16 cellular contexts compared by ENCODE assay signal in genomic region chr13:100544866-100545683, GRCh38. TPM values are rescaled to one million over a fixed set of nuclear protein-coding genes. Genes with fewer than 3 reads are reported as not detected.
A peak's percentile ranks its signal among the peaks of the same experiment; 100 is the strongest.
DNase-seq lines count a peak whose midpoint lies in the region; ATAC-seq and TF ChIP-seq lines count a peak whose summit lies in the region.
"Had no signal": no experiment of that assay in that cellular context is flagged by ENCODE, and none has a peak within 500 bp of the region (broad histone marks: within the 10 kb centered on the region; RNA-seq: fewer than 3 reads in every experiment).

No MANE protein-coding gene starts in this region.

- no peaks in the 10 kb centered on the region for H3K9me3 ChIP-seq in mammary epithelial cell (replicated peaks; ENCODE audit: insufficient read depth, low read length)
- H3K9me3 ChIP-seq in prostate gland, result no peaks in the 10 kb centered on the region
- no peaks in the 10 kb centered on the region for H3K9me3 ChIP-seq in spleen

- no peaks in the 10 kb centered on the region for H3K27me3 ChIP-seq in mammary epithelial cell (ENCODE audit: insufficient read depth, low read length)
- H3K27me3 ChIP-seq in prostate gland (replicated peaks; ENCODE audit: insufficient read depth), result no peaks in the 10 kb centered on the region
- H3K27me3 ChIP-seq in spleen (replicated peaks in 1 of 7), result no peaks in the 10 kb centered on the region

- no peak for TF ChIP-seq CTCF in mammary epithelial cell (conservative IDR thresholded peaks at IDR 0.05 in 1 of 2, IDR thresholded peaks at IDR 0.05 in 1 of 2; ENCODE audit: extremely low read depth in 1 of 2, insufficient read depth in 1 of 2, low read depth in 1 of 2, low read length in 2 of 2)
- peak in 1 of 4 experiments; percentile 12 for TF ChIP-seq CTCF in prostate gland (IDR thresholded peaks at IDR 0.05)
- TF ChIP-seq CTCF in spleen (IDR thresholded peaks at IDR 0.05 in 8 of 11, conservative IDR thresholded peaks at IDR 0.05 in 3 of 11), result no peak
- no peak for TF ChIP-seq CTCF in glutamatergic neuron (IDR thresholded peaks at IDR 0.05; ENCODE audit: partially characterized antibody, unreplicated experiment)

- no peaks in the 10 kb centered on the region for H3K27me3 Mint-ChIP-seq in glutamatergic neuron (ENCODE audit: unreplicated experiment)

- CTCF ChIA-PET in mammary epithelial cell (lab: Charles Lee; ENCODE audit: low non-redundant PET), result no interaction called here

- no peaks in the 10 kb centered on the region for H3K36me3 ChIP-seq in mammary epithelial cell (ENCODE audit: insufficient read depth, low read length)
- no peaks in the 10 kb centered on the region for H3K36me3 ChIP-seq in prostate gland
- no peaks in the 10 kb centered on the region for H3K36me3 ChIP-seq in spleen

- ATAC-seq in GM21381 (IDR thresholded peaks at IDR 0.05; ENCODE audit: unreplicated experiment), result no peak
- ATAC-seq: activated naive CD4-positive, alpha-beta T cell treated with anti-CD3 and anti-CD28 coated beads, Interleukin-2, amount 50 U/mL, for 72 hours; GM23338 had no signal

- BruUV-seq in mammary epithelial cell (replicated peaks; lab: Mats Ljungman, UMichigan), result no TSS peak

- H3K4me3 Mint-ChIP-seq in glutamatergic neuron (ENCODE audit: unreplicated experiment), result no peak overlapping the region
- H3K4me3 Mint-ChIP-seq: GM23338 had no signal

- H3K4me2 ChIP-seq in mammary epithelial cell (ENCODE audit: insufficient read depth, low read depth, low read length), result no peak overlapping the region
- H3K4me2 ChIP-seq: GM23338 had no signal

- in situ Hi-C loops in mammary epithelial cell (cut with MboI; ENCODE audit: low sequenced_read_pairs in 2 of 2), result no loop called here

- H3K27ac ChIP-seq in mammary epithelial cell (ENCODE audit: insufficient read depth, low read depth, low read length) (no peak overlapping the region), prostate gland (peak overlapping the region; percentile 35 to 61), spleen (peak overlapping the region in 3 of 8 donors; percentile 7 to 63 (median 51))
- H3K27ac ChIP-seq: parathyroid adenoma had no signal

- H2AFZ ChIP-seq in mammary epithelial cell (ENCODE audit: low read depth, low read length), result no peak overlapping the region
- H2AFZ ChIP-seq: GM23338, parathyroid adenoma had no signal

- peaks cover 46% of the 10 kb centered on the region for H3K4me1 Mint-ChIP-seq in glutamatergic neuron (ENCODE audit: low read depth, unreplicated experiment)

- TF ChIP-seq POLR2A in prostate gland (IDR thresholded peaks at IDR 0.05) (no peak), spleen (IDR thresholded peaks at IDR 0.05) (no peak)

- no peak overlapping the region for H3K27ac Mint-ChIP-seq in glutamatergic neuron (ENCODE audit: unreplicated experiment)
- H3K27ac Mint-ChIP-seq: activated naive CD4-positive, alpha-beta T cell treated with anti-CD3 and anti-CD28 coated beads, Interleukin-2, amount 50 U/mL, for 72 hours; GM23338 had no signal

- intact Hi-C loops in mammary epithelial cell (cut with micrococcal nuclease) (no loop called here), prostate gland (cut with DNase I) (no loop called here), spleen (cut with DNase I; ENCODE audit: low total_unique reads) (no loop called here)

- H3K4me1 ChIP-seq in mammary epithelial cell (ENCODE audit: insufficient read depth, low read length) (peaks cover 10% of the 10 kb centered on the region), prostate gland (replicated peaks) (peaks cover 10% of the 10 kb centered on the region), spleen (peaks cover 0 to 23% (median 2%) of the 10 kb centered on the region in 6 donors)
- H3K4me1 ChIP-seq: parathyroid adenoma had no signal

- H3K9me3 Mint-ChIP-seq in glutamatergic neuron (ENCODE audit: unreplicated experiment), result peaks cover 4% of the 10 kb centered on the region
- H3K9me3 Mint-ChIP-seq: activated naive CD4-positive, alpha-beta T cell treated with anti-CD3 and anti-CD28 coated beads, Interleukin-2, amount 50 U/mL, for 72 hours; GM23338 had no signal

- H3K9ac ChIP-seq in mammary epithelial cell (ENCODE audit: insufficient read depth, low read length), result no peak overlapping the region
- H3K9ac ChIP-seq: parathyroid adenoma had no signal

- H3K4me3 ChIP-seq in mammary epithelial cell (replicated peaks in 1 of 3; ENCODE audit: insufficient read depth in 1 of 3, low read depth in 2 of 3, low read length in 3 of 3) (no peak overlapping the region), prostate gland (no peak overlapping the region), spleen (peak overlapping the region in 1 of 8 donors; percentile 49)
- H3K4me3 ChIP-seq: GM23338 had no signal

- DNase-seq in HK-2 (ENCODE audit: unreplicated experiment), result peak; percentile 26
- DNase-seq in mammary epithelial cell, result peak; percentile 8
- peak; percentile 56 for DNase-seq in iPS-NIHi11 (ENCODE audit: low spot score)
- peak; percentile 93 for DNase-seq in prostate gland (ENCODE audit: low spot score)
- DNase-seq in spleen, result no peak
- DNase-seq in DMS53 treated with DMSO at 0.1 percent for 48 hours (lab: John Stamatoyannopoulos, UW; ENCODE audit: unreplicated experiment), result no peak
- no peak for DNase-seq in glutamatergic neuron
- DNase-seq: EL; NCI-H1105 treated with DMSO at 0.1 percent for 48 hours; SIG-M5; stimulated activated CD4-positive, alpha-beta T cell treated with anti-CD3 and anti-CD28 coated beads, Interleukin-2, amount 100 ng/mL, for 48 hours; stimulated activated naive CD4-positive, alpha-beta T cell had no signal

- no peaks in the 10 kb centered on the region for H3K36me3 Mint-ChIP-seq in glutamatergic neuron (ENCODE audit: unreplicated experiment)
- H3K36me3 Mint-ChIP-seq: activated naive CD4-positive, alpha-beta T cell treated with anti-CD3 and anti-CD28 coated beads, Interleukin-2, amount 50 U/mL, for 72 hours had no signal

- WGBS in mammary epithelial cell (ENCODE audit: low coverage, missing lambda C conversion rate), result 44% methylated on average over 19 of the region's 22 CpGs
- 56% methylated on average over 14 of the region's 22 CpGs for WGBS in prostate gland
- WGBS in spleen, 5 donors, result 85 to 91% (median 87%) methylated on average over 17 to 22 of the region's 22 CpGs

- dilution Hi-C loops in mammary epithelial cell (cut with HindIII; ENCODE audit: low sequenced_read_pairs), result no loop called here

- no peaks in the 10 kb centered on the region for H3K79me2 ChIP-seq in mammary epithelial cell (ENCODE audit: insufficient read depth, low read length)
- H3K79me2 ChIP-seq: parathyroid adenoma had no signal

- H4K20me1 ChIP-seq in mammary epithelial cell (ENCODE audit: insufficient read depth, low read length), result no peaks in the 10 kb centered on the region

RNA-seq across cellular contexts. Expression of gene GGACT, which starts 43.5 kb away (rescaled TPM):
- total RNA-seq in mammary epithelial cell (1 to 10 TPM; 4.5 to 5.4 TPM), prostate gland (10 to 100 TPM in 1 of 2 donors, 1 to 10 TPM in 1; 4.8 to 15.1 TPM), spleen (10 to 100 TPM in 1 of 7 donors, 1 to 10 TPM in 6; 2.5 to 19.7 (median 5.9) TPM), glutamatergic neuron (ENCODE audit: unreplicated experiment) (5.2 TPM)
- polyA plus RNA-seq in mammary epithelial cell (1.1 TPM), spleen (1 to 10 TPM; 1.9 to 2.9 (median 2.7) TPM)
- polyA minus RNA-seq in mammary epithelial cell, result not detected

Comparison
In these comparisons a context has a peak if more than half of its experiments do, and no peak if none do; other contexts are left out.
1. DNase-seq: peak in HK-2 (single experiment), mammary epithelial cell (single experiment), iPS-NIHi11 (single experiment) and prostate gland (single experiment); none in spleen (single experiment), DMS53 treated with DMSO at 0.1 percent for 48 hours (single experiment) and glutamatergic neuron (single experiment).